Comparison of ENCODE assay signal across 17 cellular contexts in the genomic region with DNA sequence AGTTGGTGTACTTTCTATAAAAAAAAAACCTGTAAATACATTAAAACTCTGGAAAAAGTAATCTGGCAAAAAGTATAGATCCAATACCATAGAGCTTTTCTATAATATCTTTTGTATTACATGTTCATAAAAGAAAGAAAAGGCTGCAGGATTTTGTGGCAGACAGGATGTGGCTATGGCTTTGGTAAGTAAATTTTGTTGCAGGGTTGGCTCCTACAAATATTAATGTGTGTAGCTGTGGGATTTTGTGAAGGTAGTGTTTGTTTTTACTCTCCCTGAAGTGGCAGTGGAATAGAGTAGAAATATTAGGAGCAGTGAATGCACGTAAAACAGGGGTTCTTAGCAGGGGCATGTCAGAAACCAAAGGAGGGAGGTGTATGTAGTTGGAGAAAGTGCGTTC.
A peak's percentile ranks its signal among the peaks of the same experiment; 100 is the strongest.
DNase-seq lines count a peak whose midpoint lies in the region; ATAC-seq and TF ChIP-seq lines count a peak whose summit lies in the region.
"Had no signal": no experiment of that assay in that cellular context is flagged by ENCODE, and none has a peak within 500 bp of the region (broad histone marks: within the 10 kb centered on the region; RNA-seq: fewer than 3 reads in every experiment).

No MANE protein-coding gene starts in this region.

- ATAC-seq in psoas muscle = no peak
- no peak for ATAC-seq in upper lobe of left lung (ENCODE audit: low FRiP score in 2 of 2)
- ATAC-seq: CD8-positive, alpha-beta T cell; GM23338; HCT116 had no signal

- H3K4me1 ChIP-seq in Loucy (ENCODE audit: insufficient read depth, low read length, poor library complexity, severe bottlenecking) (peaks cover 80% of the 10 kb centered on the region), psoas muscle (peaks cover 12% of the 10 kb centered on the region), upper lobe of left lung (no peaks in the 10 kb centered on the region)
- H3K4me1 ChIP-seq: Caco-2 had no signal

- WGBS in psoas muscle, 3 donors = 65 to 88% (median 69%) methylated on average over 2 of the region's 2 CpGs
- WGBS in upper lobe of left lung, 2 donors = 75 to 76% methylated on average over 2 of the region's 2 CpGs

- H3K9ac ChIP-seq in Loucy (ENCODE audit: low read depth, low read length, poor library complexity, severe bottlenecking) = peak overlapping the region; percentile 30
- H3K9ac ChIP-seq: BLaER1 had no signal

- intact Hi-C loops in psoas muscle (cut with DNase I) = no loop called here

- H3K4me3 ChIP-seq in Jurkat, Clone E6-1 (ENCODE audit: low read length) = no peak overlapping the region
- no peak overlapping the region for H3K4me3 ChIP-seq in Loucy (ENCODE audit: low read length, poor library complexity, severe bottlenecking)
- H3K4me3 ChIP-seq in psoas muscle = no peak overlapping the region
- no peak overlapping the region for H3K4me3 ChIP-seq in upper lobe of left lung
- H3K4me3 ChIP-seq: BLaER1, GM23338 had no signal

- peak overlapping the region; percentile 38 for H3K4me2 ChIP-seq in Loucy (ENCODE audit: low read depth, low read length, poor library complexity, severe bottlenecking)
- H3K4me2 ChIP-seq: BLaER1, GM23338 had no signal

- peaks cover 5% of the 10 kb centered on the region; the same call in 1 of the 2 replicates for H3F3A ChIP-seq in Loucy (ENCODE audit: low read depth)

- peaks cover 92% of the 10 kb centered on the region for H3K79me2 ChIP-seq in Loucy (ENCODE audit: insufficient read depth, low read length)

- no peaks in the 10 kb centered on the region for H3K27me3 ChIP-seq in Loucy (ENCODE audit: insufficient read depth, low read length, poor library complexity, severe bottlenecking)
- no peaks in the 10 kb centered on the region for H3K27me3 ChIP-seq in psoas muscle (ENCODE audit: insufficient read depth in 3 of 3, low read length in 2 of 3)
- no peaks in the 10 kb centered on the region for H3K27me3 ChIP-seq in upper lobe of left lung
- H3K27me3 ChIP-seq: BLaER1 had no signal

- H3K36me3 ChIP-seq in Loucy (ENCODE audit: insufficient read depth, low read length) = peaks cover 41% of the 10 kb centered on the region; the same call in 1 of the 2 replicates
- peaks cover 0 to 11% of the 10 kb centered on the region in 2 donors for H3K36me3 ChIP-seq in psoas muscle (ENCODE audit: insufficient read depth in 1 of 2, low read depth in 1 of 2)
- H3K36me3 ChIP-seq in upper lobe of left lung = no peaks in the 10 kb centered on the region
- H3K36me3 ChIP-seq: BLaER1 had no signal

- H3K9me2 ChIP-seq in Loucy (replicated peaks; ENCODE audit: low read depth, low read length) = no peaks in the 10 kb centered on the region

- peak; percentile 73 for DNase-seq in Jurkat, Clone E6-1 (ENCODE audit: low read depth, low spot score)
- DNase-seq in psoas muscle (no peak), upper lobe of left lung (no peak), NCI-H2029 treated with DMSO at 0.1 percent for 48 hours (lab: John Stamatoyannopoulos, UW) (no peak)
- DNase-seq in activated T-cell treated with anti-CD3 and anti-CD28 coated beads, Interleukin-2, amount 50 U/mL, for 1 hour = no peak
- DNase-seq: Caco-2; CD4-positive, CD25-positive, alpha-beta regulatory T cell; CD8-positive, alpha-beta T cell; DMS 273 treated with DMSO at 0.1 percent for 48 hours; DMS79; GF-D8; H9 had no signal

- TF ChIP-seq POLR2A in upper lobe of left lung (IDR thresholded peaks at IDR 0.05) = no peak

- TF ChIP-seq CTCF in Loucy (conservative IDR thresholded peaks at IDR 0.05; ENCODE audit: low read length) (no peak), psoas muscle (IDR thresholded peaks at IDR 0.05) (no peak), upper lobe of left lung (IDR thresholded peaks at IDR 0.05) (no peak)

- no peaks in the 10 kb centered on the region for H3K9me3 ChIP-seq in Loucy (ENCODE audit: insufficient read depth, low read depth, low read length)
- H3K9me3 ChIP-seq in psoas muscle = no peaks in the 10 kb centered on the region
- H3K9me3 ChIP-seq in upper lobe of left lung = no peaks in the 10 kb centered on the region
- H3K9me3 ChIP-seq: BLaER1, Caco-2 had no signal

- H3K27ac ChIP-seq in psoas muscle = peak overlapping the region; percentile 19
- H3K27ac ChIP-seq in upper lobe of left lung = no peak overlapping the region
- H3K27ac ChIP-seq: BLaER1, C4-2B had no signal

- no peak overlapping the region for H2AFZ ChIP-seq in Loucy (ENCODE audit: low read length)
- H2AFZ ChIP-seq: GM23338 had no signal

- peaks cover 49% of the 10 kb centered on the region for H4K20me1 ChIP-seq in Loucy (ENCODE audit: insufficient read depth, low read length, poor library complexity, severe bottlenecking)
- H4K20me1 ChIP-seq: BLaER1 had no signal

- TF ChIP-seq EP300 in upper lobe of left lung (IDR thresholded peaks at IDR 0.05) = no peak
